Comparison of ENCODE assay signal across 9 cellular contexts in genomic region chr3:186790261-186790981, GRCh38. TPM values are rescaled to one million over a fixed set of nuclear protein-coding genes. Genes with fewer than 3 reads are reported as not detected.
DNase-seq lines count a peak whose midpoint lies in the region; ATAC-seq, FAIRE-seq and TF ChIP-seq lines count a peak whose summit lies in the region.
"Had no signal": no experiment of that assay in that cellular context is flagged by ENCODE, and none has a peak within 500 bp of the region (broad histone marks: within the 10 kb centered on the region; RNA-seq: fewer than 3 reads in every experiment).

No MANE protein-coding gene starts in this region.

- no peaks in the 10 kb centered on the region for H3K9me3 ChIP-seq in keratinocyte (ENCODE audit: control insufficient read depth, low read depth, low read length)

- H3K9me1 ChIP-seq in keratinocyte (ENCODE audit: control insufficient read depth, extremely low read depth, insufficient read depth, low read length) = no peaks in the 10 kb centered on the region

- peaks cover 35% of the 10 kb centered on the region for H4K20me1 ChIP-seq in keratinocyte (ENCODE audit: control insufficient read depth, extremely low read depth, insufficient read depth, low read length)

- dilution Hi-C loops in keratinocyte (cut with MboI; ENCODE audit: extremely low pct_ligation_motif_present, low sequenced_read_pairs) = no loop called here

- H3K4me2 ChIP-seq in keratinocyte (ENCODE audit: control insufficient read depth, extremely low read depth, insufficient read depth, low read depth, low read length) = no peak overlapping the region

- H3K4me3 ChIP-seq in Jurkat, Clone E6-1 (ENCODE audit: low read length) = no peak overlapping the region
- H3K4me3 ChIP-seq in keratinocyte (ENCODE audit: control insufficient read depth in 2 of 3, extremely low read depth in 1 of 3, insufficient read depth in 2 of 3, low read depth in 1 of 3, low read length in 3 of 3) = no peak overlapping the region

- peaks cover 69% of the 10 kb centered on the region for H3K36me3 Mint-ChIP-seq in activated CD8-positive, alpha-beta T cell treated with anti-CD3 and anti-CD28 coated beads for 36 hours (ENCODE audit: low read depth)

- H3K27me3 Mint-ChIP-seq in activated CD8-positive, alpha-beta T cell treated with anti-CD3 and anti-CD28 coated beads for 36 hours = no peaks in the 10 kb centered on the region

- H3K4me3 Mint-ChIP-seq in activated CD8-positive, alpha-beta T cell treated with anti-CD3 and anti-CD28 coated beads for 36 hours = no peak overlapping the region

- no peak overlapping the region for H3K9ac ChIP-seq in keratinocyte (ENCODE audit: control insufficient read depth, extremely low read depth, insufficient read depth, low read length)

- peaks cover 38% of the 10 kb centered on the region for H3K4me1 Mint-ChIP-seq in activated CD8-positive, alpha-beta T cell treated with anti-CD3 and anti-CD28 coated beads for 36 hours (ENCODE audit: low read depth)

- peak overlapping the region; percentile 61 for H3K27ac Mint-ChIP-seq in activated CD8-positive, alpha-beta T cell treated with anti-CD3 and anti-CD28 coated beads for 36 hours

- CTCF ChIA-PET in activated CD8-positive, alpha-beta T cell treated with anti-CD3 and anti-CD28 coated beads for 36 hours (lab: Charles Lee) = interaction anchor here (1.3 kb wide), 1 partner anchor 173 kb away, joined by 4 read pairs; no protein-coding TSS in a partner anchor

- DNase-seq in EH (ENCODE audit: low read depth) (peak; percentile 61), keratinocyte (ENCODE audit: low read depth, low spot score) (no peak), T1000 (lab: John Stamatoyannopoulos, UW) (no peak), NCI-H510A treated with DMSO at 0.1 percent for 48 hours (lab: John Stamatoyannopoulos, UW) (no peak), posterior vena cava (ENCODE audit: low spot score) (no peak)
- peak; percentile 25 for DNase-seq in Jurkat, Clone E6-1 (ENCODE audit: low read depth, low spot score)
- peak; percentile 21 for DNase-seq in activated CD8-positive, alpha-beta T cell treated with anti-CD3 and anti-CD28 coated beads for 36 hours

- peak; percentile 29 for ATAC-seq in activated CD8-positive, alpha-beta T cell treated with anti-CD3 and anti-CD28 coated beads for 36 hours
- no peak for ATAC-seq in HG03097 (IDR thresholded peaks at IDR 0.05; ENCODE audit: low FRiP score, unreplicated experiment)

- no peaks in the 10 kb centered on the region for H3K9me3 Mint-ChIP-seq in activated CD8-positive, alpha-beta T cell treated with anti-CD3 and anti-CD28 coated beads for 36 hours

- H3K79me2 ChIP-seq in keratinocyte (ENCODE audit: control insufficient read depth, insufficient read depth, low read length) = peaks cover 23% of the 10 kb centered on the region

- H3K27me3 ChIP-seq in keratinocyte (ENCODE audit: control insufficient read depth, extremely low read depth, insufficient read depth, low read length) = no peaks in the 10 kb centered on the region

- H3K36me3 ChIP-seq in keratinocyte (ENCODE audit: control insufficient read depth in 2 of 2, extremely low read depth in 1 of 2, insufficient read depth in 2 of 2, low read length in 2 of 2) = peaks cover 26 to 46% of the 10 kb centered on the region in 2 experiments

- intact Hi-C loops in activated CD8-positive, alpha-beta T cell treated with anti-CD3 and anti-CD28 coated beads for 36 hours (cut with micrococcal nuclease) = no loop called here
- intact Hi-C loops in posterior vena cava (cut with DNase I) = no loop called here

- no peak overlapping the region for H3K27ac ChIP-seq in keratinocyte (ENCODE audit: control insufficient read depth, insufficient read depth, low read length)

- POLR2A ChIA-PET in activated CD8-positive, alpha-beta T cell treated with anti-CD3 and anti-CD28 coated beads for 36 hours (lab: Charles Lee) = interaction anchor here (0.5 to 4.3 kb wide), 18 partner anchors 7 to 856 kb away, joined by 3 to 80 read pairs (median 4); partner anchors contain the start of genes EIF4A2, RFC4 and TRA2B

- FAIRE-seq in keratinocyte (lab: Jason Lieb, UNC) = peak; percentile 13

- no peak for TF ChIP-seq CTCF in activated CD8-positive, alpha-beta T cell treated with anti-CD3 and anti-CD28 coated beads for 36 hours (IDR thresholded peaks at IDR 0.05)
- no peak for TF ChIP-seq CTCF in keratinocyte (optimal IDR thresholded peaks at IDR 0.05 in 1 of 3, IDR thresholded peaks at IDR 0.05 in 1 of 3, conservative IDR thresholded peaks at IDR 0.05 in 1 of 3; ENCODE audit: extremely low read depth in 1 of 3, insufficient read depth in 2 of 3, low read length in 3 of 3)

- H3K4me1 ChIP-seq in keratinocyte (ENCODE audit: control insufficient read depth, extremely low read depth, insufficient read depth, low read length) = peaks cover 16% of the 10 kb centered on the region

- no peak overlapping the region for H2AFZ ChIP-seq in keratinocyte (ENCODE audit: control insufficient read depth, low read length)

RNA-seq across cellular contexts. Expression of gene EIF4A2, which starts 7.0 kb away (rescaled TPM):
- 446 TPM for polyA plus RNA-seq in Jurkat, Clone E6-1 (2012; ENCODE audit: insufficient read depth, insufficient read length)
- 100 to 1,000 TPM; 450 to 466 TPM for total RNA-seq in activated CD8-positive, alpha-beta T cell treated with anti-CD3 and anti-CD28 coated beads for 36 hours
- 208 to 568 TPM (median 416 TPM) in 3 replicates for polyA plus RNA-seq in keratinocyte
- 372 TPM for polyA plus RNA-seq in keratinocyte (2011; ENCODE audit: low read depth)
- 180 and 268 TPM in 2 replicates for polyA plus RNA-seq in keratinocyte (2011; cell fraction: cytosol; rRNA removed)
- 553 and 969 TPM in 2 replicates for polyA plus RNA-seq in keratinocyte (2011; cell fraction: nucleus; rRNA removed)
- polyA plus RNA-seq in keratinocyte (2012; ENCODE audit: low replicate concordance) = 143 and 560 TPM in 2 replicates
- polyA minus RNA-seq in keratinocyte = 56.3 to 311 TPM (median 141 TPM) in 3 replicates
- 79.4 TPM for polyA minus RNA-seq in keratinocyte (2011; cell fraction: cytosol; rRNA and poly(A)+ RNA removed)
- 212 and 350 TPM in 2 replicates for polyA minus RNA-seq in keratinocyte (2011; cell fraction: nucleus; rRNA and poly(A)+ RNA removed)
- total RNA-seq in posterior vena cava = 100 to 1,000 TPM; 263 to 283 TPM

RNA-seq across cellular contexts. Expression of gene RFC4, which starts 15.9 kb away (rescaled TPM):
- 201 TPM for polyA plus RNA-seq in Jurkat, Clone E6-1 (2012; ENCODE audit: insufficient read depth, insufficient read length)
- 100 to 1,000 TPM; 110 to 125 TPM for total RNA-seq in activated CD8-positive, alpha-beta T cell treated with anti-CD3 and anti-CD28 coated beads for 36 hours
- polyA plus RNA-seq in keratinocyte = 8.1 to 22.8 TPM (median 19.7 TPM) in 3 replicates
- 10.3 TPM for polyA plus RNA-seq in keratinocyte (2011; ENCODE audit: low read depth)
- polyA plus RNA-seq in keratinocyte (2011; cell fraction: cytosol; rRNA removed) = 9.1 and 12.3 TPM in 2 replicates
- polyA plus RNA-seq in keratinocyte (2011; cell fraction: nucleus; rRNA removed) = 15.4 and 24.0 TPM in 2 replicates
- 13.8 and 22.8 TPM in 2 replicates for polyA plus RNA-seq in keratinocyte (2012; ENCODE audit: low replicate concordance)
- polyA minus RNA-seq in keratinocyte = 1.9 to 9.9 TPM (median 6.5 TPM) in 3 replicates
- 3.1 TPM for polyA minus RNA-seq in keratinocyte (2011; cell fraction: cytosol; rRNA and poly(A)+ RNA removed)
- polyA minus RNA-seq in keratinocyte (2011; cell fraction: nucleus; rRNA and poly(A)+ RNA removed) = 2.2 and 4.3 TPM in 2 replicates
- 10 to 100 TPM; 10.9 to 12.4 TPM for total RNA-seq in posterior vena cava

RNA-seq across cellular contexts. Expression of gene ADIPOQ, which starts 52.1 kb away (rescaled TPM):
- not detected for polyA plus RNA-seq in Jurkat, Clone E6-1 (2012; ENCODE audit: insufficient read depth, insufficient read length)
- not detected for total RNA-seq in activated CD8-positive, alpha-beta T cell treated with anti-CD3 and anti-CD28 coated beads for 36 hours
- not detected in 3 replicates for polyA plus RNA-seq in keratinocyte
- not detected for polyA plus RNA-seq in keratinocyte (2011; ENCODE audit: low read depth)
- not detected in 2 replicates for polyA plus RNA-seq in keratinocyte (2011; cell fraction: cytosol; rRNA removed)
- polyA plus RNA-seq in keratinocyte (2011; cell fraction: nucleus; rRNA removed) = not detected in 2 replicates
- not detected in 2 replicates for polyA plus RNA-seq in keratinocyte (2012; ENCODE audit: low replicate concordance)
- polyA minus RNA-seq in keratinocyte = not detected in 3 replicates
- not detected for polyA minus RNA-seq in keratinocyte (2011; cell fraction: cytosol; rRNA and poly(A)+ RNA removed)
- polyA minus RNA-seq in keratinocyte (2011; cell fraction: nucleus; rRNA and poly(A)+ RNA removed) = not detected in 2 replicates
- 1 to 10 TPM; 1.5 to 1.9 TPM for total RNA-seq in posterior vena cava
- total RNA-seq: pulmonary artery endothelial cell had no signal

Comparison
In these comparisons a context has a peak if more than half of its experiments do, and no peak if none do; other contexts are left out.
1. DNase-seq: peak in EH (single experiment), Jurkat, Clone E6-1 (single experiment) and activated CD8-positive, alpha-beta T cell treated with anti-CD3 and anti-CD28 coated beads for 36 hours (single experiment); none in keratinocyte (single experiment), T1000 (single experiment), NCI-H510A treated with DMSO at 0.1 percent for 48 hours (single experiment) and posterior vena cava (single experiment).
2. RNA of gene RFC4, which starts 15.9 kb away (total RNA-seq): 110 to 125 TPM in activated CD8-positive, alpha-beta T cell treated with anti-CD3 and anti-CD28 coated beads for 36 hours; 10.9 to 12.4 TPM in posterior vena cava; every median in the first group is over 4 times any median in the second.